Comparison of ENCODE assay signal across 15 cellular contexts in genomic region chr14:65291561-65291960, GRCh38.
A peak's percentile ranks its signal among the peaks of the same experiment; 100 is the strongest.
DNase-seq lines count a peak whose midpoint lies in the region; ATAC-seq, FAIRE-seq and TF ChIP-seq lines count a peak whose summit lies in the region.
"Had no signal": no experiment of that assay in that cellular context is flagged by ENCODE, and none has a peak within 500 bp of the region (broad histone marks: within the 10 kb centered on the region; RNA-seq: fewer than 3 reads in every experiment).

No MANE protein-coding gene starts in this region.

- H3K27me3 Mint-ChIP-seq in T-helper 1 cell treated with Interleukin-12 subunit alpha and Interleukin-12 subunit beta and Interleukin-4 antibody, amounts not matched to agents 30 μg/mL and 1 μg/mL, for 36 hours (ENCODE audit: low read depth): no peaks in the 10 kb centered on the region
- no peaks in the 10 kb centered on the region for H3K27me3 Mint-ChIP-seq in activated CD8-positive, alpha-beta T cell treated with anti-CD3 and anti-CD28 coated beads, Interleukin-2, amount 10 ng/mL, durations not matched to agents 7 days and 5 days (ENCODE audit: low read depth)
- no peaks in the 10 kb centered on the region for H3K27me3 Mint-ChIP-seq in natural killer cell (ENCODE audit: low read depth in 2 of 2)

- ATAC-seq in activated CD8-positive, alpha-beta T cell treated with anti-CD3 and anti-CD28 coated beads, Interleukin-2, amount 10 ng/mL, durations not matched to agents 7 days and 5 days: no peak
- ATAC-seq in natural killer cell (no peak), HG02970 (IDR thresholded peaks at IDR 0.05; ENCODE audit: low FRiP score, unreplicated experiment) (no peak), GM19452 (IDR thresholded peaks at IDR 0.05; ENCODE audit: unreplicated experiment) (no peak)

- FAIRE-seq in HTR-8/SVneo (lab: Jason Lieb, UNC): peak; percentile 94

- H3K27ac Mint-ChIP-seq in T-helper 1 cell treated with Interleukin-12 subunit alpha and Interleukin-12 subunit beta and Interleukin-4 antibody, amounts not matched to agents 30 μg/mL and 1 μg/mL, for 36 hours: peak overlapping the region; percentile 83
- H3K27ac Mint-ChIP-seq in activated CD8-positive, alpha-beta T cell treated with anti-CD3 and anti-CD28 coated beads, Interleukin-2, amount 10 ng/mL, durations not matched to agents 7 days and 5 days: peak overlapping the region; percentile 43
- peak overlapping the region; percentile 59 to 72 for H3K27ac Mint-ChIP-seq in natural killer cell
- H3K27ac Mint-ChIP-seq: neural progenitor cell had no signal

- no peak for TF ChIP-seq CTCF in natural killer cell (IDR thresholded peaks at IDR 0.05)

- peaks cover 4% of the 10 kb centered on the region for H3K9me3 Mint-ChIP-seq in T-helper 1 cell treated with Interleukin-12 subunit alpha and Interleukin-12 subunit beta and Interleukin-4 antibody, amounts not matched to agents 30 μg/mL and 1 μg/mL, for 36 hours
- H3K9me3 Mint-ChIP-seq in activated CD8-positive, alpha-beta T cell treated with anti-CD3 and anti-CD28 coated beads, Interleukin-2, amount 10 ng/mL, durations not matched to agents 7 days and 5 days (ENCODE audit: insufficient read depth): peaks cover 4% of the 10 kb centered on the region
- H3K9me3 Mint-ChIP-seq in natural killer cell: no peaks in the 10 kb centered on the region
- H3K9me3 Mint-ChIP-seq: activated naive CD4-positive, alpha-beta T cell treated with anti-CD3 and anti-CD28 coated beads for 36 hours; neural progenitor cell had no signal

- no peak for DNase-seq in T-helper 1 cell
- DNase-seq in HTR-8/SVneo (ENCODE audit: insufficient read length, low spot score): no peak
- DNase-seq in activated CD8-positive, alpha-beta T cell treated with anti-CD3 and anti-CD28 coated beads, Interleukin-2, amount 10 ng/mL, durations not matched to agents 7 days and 5 days: no peak
- no peak for DNase-seq in natural killer cell
- no peak for DNase-seq in inferior parietal cortex (ENCODE audit: extremely low spot score)
- DNase-seq: 8988T, COR-L47, NCI-H526 treated with DMSO at 0.1 percent for 48 hours, retina, tibial artery had no signal

- CTCF ChIA-PET in activated CD8-positive, alpha-beta T cell treated with anti-CD3 and anti-CD28 coated beads, Interleukin-2, amount 10 ng/mL, durations not matched to agents 7 days and 5 days (lab: Charles Lee): interaction anchor here (0.9 to 11.5 kb wide), 6 partner anchors 9 to 120 kb away, joined by 3 to 171 read pairs (median 6); partner anchors contain the start of gene FUT8

- intact Hi-C loops in natural killer cell (cut with micrococcal nuclease): no loop called here

- POLR2A ChIA-PET in activated CD8-positive, alpha-beta T cell treated with anti-CD3 and anti-CD28 coated beads, Interleukin-2, amount 10 ng/mL, durations not matched to agents 7 days and 5 days (lab: Charles Lee): interaction anchor here (1.2 to 7.7 kb wide), 3 partner anchors 11 to 120 kb away, joined by 4 to 91 read pairs (median 4); no protein-coding TSS in a partner anchor

- H3K4me3 Mint-ChIP-seq in T-helper 1 cell treated with Interleukin-12 subunit alpha and Interleukin-12 subunit beta and Interleukin-4 antibody, amounts not matched to agents 30 μg/mL and 1 μg/mL, for 36 hours: no peak overlapping the region
- H3K4me3 Mint-ChIP-seq in activated CD8-positive, alpha-beta T cell treated with anti-CD3 and anti-CD28 coated beads, Interleukin-2, amount 10 ng/mL, durations not matched to agents 7 days and 5 days: no peak overlapping the region
- no peak overlapping the region for H3K4me3 Mint-ChIP-seq in natural killer cell
- H3K4me3 Mint-ChIP-seq: activated naive CD4-positive, alpha-beta T cell treated with anti-CD3 and anti-CD28 coated beads for 36 hours; neural progenitor cell had no signal

- H3K4me1 Mint-ChIP-seq in T-helper 1 cell treated with Interleukin-12 subunit alpha and Interleukin-12 subunit beta and Interleukin-4 antibody, amounts not matched to agents 30 μg/mL and 1 μg/mL, for 36 hours (ENCODE audit: low read depth): peaks cover 52% of the 10 kb centered on the region
- peaks cover 66% of the 10 kb centered on the region for H3K4me1 Mint-ChIP-seq in activated CD8-positive, alpha-beta T cell treated with anti-CD3 and anti-CD28 coated beads, Interleukin-2, amount 10 ng/mL, durations not matched to agents 7 days and 5 days (ENCODE audit: low read depth)
- H3K4me1 Mint-ChIP-seq in natural killer cell: peaks cover 33 to 36% of the 10 kb centered on the region in 2 donors

- H3K36me3 Mint-ChIP-seq in T-helper 1 cell treated with Interleukin-12 subunit alpha and Interleukin-12 subunit beta and Interleukin-4 antibody, amounts not matched to agents 30 μg/mL and 1 μg/mL, for 36 hours (ENCODE audit: low read depth): peaks cover 19% of the 10 kb centered on the region
- peaks cover 49% of the 10 kb centered on the region for H3K36me3 Mint-ChIP-seq in activated CD8-positive, alpha-beta T cell treated with anti-CD3 and anti-CD28 coated beads, Interleukin-2, amount 10 ng/mL, durations not matched to agents 7 days and 5 days (ENCODE audit: low read depth)
- H3K36me3 Mint-ChIP-seq in natural killer cell: no peaks in the 10 kb centered on the region
- H3K36me3 Mint-ChIP-seq: neural progenitor cell had no signal
